In the genomic region with DNA sequence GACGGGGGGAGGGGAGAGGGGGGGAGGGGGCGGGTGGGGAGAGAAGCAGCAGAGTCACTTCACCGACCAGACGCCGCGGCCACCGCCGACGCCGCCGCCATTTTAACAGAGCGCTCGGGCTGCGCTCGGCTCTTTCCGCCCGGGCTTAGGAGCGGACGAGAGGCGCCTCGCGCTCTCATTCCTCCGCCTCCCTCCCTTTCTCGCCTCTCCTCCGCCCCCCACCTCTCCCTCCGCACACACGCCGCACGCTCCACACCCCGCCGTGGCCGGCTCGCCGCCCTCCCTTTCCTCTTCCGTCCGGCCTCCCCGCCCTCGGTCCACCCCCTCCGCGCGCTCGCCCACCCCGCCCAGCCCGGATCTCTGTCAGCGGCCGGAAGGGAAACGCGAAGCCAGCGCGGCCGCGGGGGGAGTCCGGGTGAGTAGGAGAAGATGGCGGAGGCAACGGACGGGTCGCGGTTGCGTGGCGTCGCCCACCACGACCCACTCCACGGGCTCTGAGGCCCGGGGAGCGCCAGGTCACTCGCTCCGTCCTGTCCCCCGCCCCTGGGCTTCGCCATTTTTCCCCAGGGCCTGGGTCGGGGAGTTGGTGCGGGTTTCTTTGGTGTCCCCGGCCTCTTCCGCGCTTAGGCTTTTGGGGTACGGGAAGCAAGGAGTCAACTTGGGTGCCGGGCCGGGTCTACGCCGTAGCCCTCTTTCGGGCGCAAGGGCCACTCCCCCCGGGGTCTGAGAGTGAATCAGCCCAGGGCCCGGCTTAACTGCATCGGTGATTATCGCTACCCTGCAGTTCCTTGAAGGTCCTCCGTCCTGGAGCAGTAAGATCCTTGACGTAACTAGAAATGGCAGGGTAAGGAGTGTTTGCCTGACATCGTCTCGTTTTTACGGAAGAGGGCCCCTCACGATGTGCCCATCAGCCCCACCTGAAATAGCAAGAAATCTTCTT, we compare ENCODE assay signal across 8 cellular contexts. TPM values are rescaled to one million over a fixed set of nuclear protein-coding genes. Genes with fewer than 3 reads are reported as not detected.
DNase-seq lines count a peak whose midpoint lies in the region; ATAC-seq lines count a peak whose summit lies in the region.

A gene with protein sequence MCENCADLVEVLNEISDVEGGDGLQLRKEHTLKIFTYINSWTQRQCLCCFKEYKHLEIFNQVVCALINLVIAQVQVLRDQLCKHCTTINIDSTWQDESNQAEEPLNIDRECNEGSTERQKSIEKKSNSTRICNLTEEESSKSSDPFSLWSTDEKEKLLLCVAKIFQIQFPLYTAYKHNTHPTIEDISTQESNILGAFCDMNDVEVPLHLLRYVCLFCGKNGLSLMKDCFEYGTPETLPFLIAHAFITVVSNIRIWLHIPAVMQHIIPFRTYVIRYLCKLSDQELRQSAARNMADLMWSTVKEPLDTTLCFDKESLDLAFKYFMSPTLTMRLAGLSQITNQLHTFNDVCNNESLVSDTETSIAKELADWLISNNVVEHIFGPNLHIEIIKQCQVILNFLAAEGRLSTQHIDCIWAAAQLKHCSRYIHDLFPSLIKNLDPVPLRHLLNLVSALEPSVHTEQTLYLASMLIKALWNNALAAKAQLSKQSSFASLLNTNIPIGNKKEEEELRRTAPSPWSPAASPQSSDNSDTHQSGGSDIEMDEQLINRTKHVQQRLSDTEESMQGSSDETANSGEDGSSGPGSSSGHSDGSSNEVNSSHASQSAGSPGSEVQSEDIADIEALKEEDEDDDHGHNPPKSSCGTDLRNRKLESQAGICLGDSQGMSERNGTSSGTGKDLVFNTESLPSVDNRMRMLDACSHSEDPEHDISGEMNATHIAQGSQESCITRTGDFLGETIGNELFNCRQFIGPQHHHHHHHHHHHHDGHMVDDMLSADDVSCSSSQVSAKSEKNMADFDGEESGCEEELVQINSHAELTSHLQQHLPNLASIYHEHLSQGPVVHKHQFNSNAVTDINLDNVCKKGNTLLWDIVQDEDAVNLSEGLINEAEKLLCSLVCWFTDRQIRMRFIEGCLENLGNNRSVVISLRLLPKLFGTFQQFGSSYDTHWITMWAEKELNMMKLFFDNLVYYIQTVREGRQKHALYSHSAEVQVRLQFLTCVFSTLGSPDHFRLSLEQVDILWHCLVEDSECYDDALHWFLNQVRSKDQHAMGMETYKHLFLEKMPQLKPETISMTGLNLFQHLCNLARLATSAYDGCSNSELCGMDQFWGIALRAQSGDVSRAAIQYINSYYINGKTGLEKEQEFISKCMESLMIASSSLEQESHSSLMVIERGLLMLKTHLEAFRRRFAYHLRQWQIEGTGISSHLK (N-terminal part only) (minus strand): TSS at position 123 of the 940 bp plus-strand sequence. CDS start 395 bp downstream, outside the sequence.

- H3K4me1 Mint-ChIP-seq in CD4-positive, alpha-beta memory T cell = peaks cover 12 to 46% (median 29%) of the 10 kb centered on the region in 4 donors

- peak; percentile 73 for ATAC-seq in GM19467 (IDR thresholded peaks at IDR 0.05; ENCODE audit: unreplicated experiment)

- H3K27me3 Mint-ChIP-seq in CD4-positive, alpha-beta memory T cell = no peaks in the 10 kb centered on the region

- peak within 1 kb of the TSS; percentile 93 to 100 (median 99) for H3K27ac Mint-ChIP-seq in CD4-positive, alpha-beta memory T cell

- peak within 1 kb of the TSS; percentile 68 to 89 for H3K4me3 ChIP-seq in CD4-positive, alpha-beta memory T cell (ENCODE audit: low read length in 2 of 2)

- peak; percentile 89 to 95 (median 92) for DNase-seq in CD4-positive, alpha-beta memory T cell
- DNase-seq in HT-29 (ENCODE audit: low spot score) = peak; percentile 94
- peak; percentile 89 for DNase-seq in NK-92 treated with Interleukin-12 subunit alpha and Interleukin-12 subunit beta, amount 100 ng/mL, for 24 hours (lab: John Stamatoyannopoulos, UW)
- peak; percentile 83 for DNase-seq in effector CD8-positive, alpha-beta T cell (lab: John Stamatoyannopoulos, UW)
- peak; percentile 97 to 98 for DNase-seq in lung microvascular endothelial cell (ENCODE audit: low read depth in 2 of 2)
- DNase-seq in stimulated activated CD4-positive, alpha-beta T cell treated with anti-CD3 and anti-CD28 coated beads, TNF-alpha, amount 100 ng/mL, for 4 hours (ENCODE audit: low read depth in 3 of 3) = peak; percentile 80 to 81 (median 81)

- peaks cover 3 to 25% of the 10 kb centered on the region in 2 donors for H3K36me3 Mint-ChIP-seq in CD4-positive, alpha-beta memory T cell

- POLR2A ChIA-PET in CD4-positive, alpha-beta memory T cell (lab: Charles Lee; ENCODE audit: partially characterized antibody) = interaction anchor here (0.9 to 3.6 kb wide), 9 partner anchors 12 to 453 kb away, joined by 3 to 38 read pairs (median 4); partner anchors contain the start of genes PEX13, PUS10 and XPO1
- POLR2A ChIA-PET in activated CD8-positive, alpha-beta memory T cell treated with anti-CD3 and anti-CD28 coated beads for 36 hours (lab: Charles Lee) = interaction anchor here (1.2 kb wide), 1 partner anchor 67 kb away, joined by 4 read pairs; the partner anchor contains the start of gene XPO1

- no peaks in the 10 kb centered on the region for H3K9me3 ChIP-seq in CD4-positive, alpha-beta memory T cell (ENCODE audit: control insufficient read depth in 1 of 2, low read length in 2 of 2)

- H3K4me1 ChIP-seq in CD4-positive, alpha-beta memory T cell (ENCODE audit: insufficient read depth, low read length) = peaks cover 41% of the 10 kb centered on the region

- CTCF ChIA-PET in CD4-positive, alpha-beta memory T cell (lab: Charles Lee; ENCODE audit: partially characterized antibody) = interaction anchor here (1.7 kb wide), 1 partner anchor 45 kb away, joined by 10 read pairs; no protein-coding TSS in a partner anchor
- CTCF ChIA-PET in activated CD8-positive, alpha-beta memory T cell treated with anti-CD3 and anti-CD28 coated beads for 36 hours (lab: Charles Lee) = interaction anchor here (1.2 kb wide), 1 partner anchor 66 kb away, joined by 5 read pairs; no protein-coding TSS in a partner anchor

- peak within 1 kb of the TSS; percentile 92 to 98 (median 95) for H3K4me3 Mint-ChIP-seq in CD4-positive, alpha-beta memory T cell

- no peaks in the 10 kb centered on the region for H3K9me3 Mint-ChIP-seq in CD4-positive, alpha-beta memory T cell

- no peaks in the 10 kb centered on the region for H3K36me3 ChIP-seq in CD4-positive, alpha-beta memory T cell (ENCODE audit: insufficient read depth, low read length)

- H3K27me3 ChIP-seq in CD4-positive, alpha-beta memory T cell (ENCODE audit: insufficient read depth, low read length) = no peaks in the 10 kb centered on the region

- peak within 1 kb of the TSS; percentile 98 for H3K27ac ChIP-seq in CD4-positive, alpha-beta memory T cell (ENCODE audit: low read depth, low read length)

- intact Hi-C loops in CD4-positive, alpha-beta memory T cell (cut with micrococcal nuclease) = loop anchor here (1.0 to 5.0 kb wide), 8 partner anchors 22 to 589 kb away; partner anchors contain the start of genes CCT4, REL and XPO1

RNA-seq across cellular contexts. Expression of the gene that starts here (rescaled TPM):
- 100 to 1,000 TPM; 163 to 164 TPM for total RNA-seq in CD4-positive, alpha-beta memory T cell
- polyA plus RNA-seq in CD4-positive, alpha-beta memory T cell = 10 to 100 TPM in 1 of 2 donors, 1 to 10 TPM in 1; 7.9 to 26.7 TPM
- 35.4 and 40.6 TPM in 2 replicates for total RNA-seq in HT-29 (2014; rRNA removed; shearing (Covaris generic))
- total RNA-seq in activated CD8-positive, alpha-beta memory T cell treated with anti-CD3 and anti-CD28 coated beads for 36 hours = 10 to 100 TPM; 67.8 to 72.1 TPM
- total RNA-seq in lung microvascular endothelial cell = 64.9 and 91.5 TPM in 2 replicates

Comparison
In these comparisons a context has a peak if more than half of its experiments do, and no peak if none do; other contexts are left out.
1. Peak in every context shown above with its lines: DNase-seq, ATAC-seq, H3K4me3 ChIP-seq and H3K27ac ChIP-seq.